2 cellular contexts compared by ENCODE assay signal in the genomic region with DNA sequence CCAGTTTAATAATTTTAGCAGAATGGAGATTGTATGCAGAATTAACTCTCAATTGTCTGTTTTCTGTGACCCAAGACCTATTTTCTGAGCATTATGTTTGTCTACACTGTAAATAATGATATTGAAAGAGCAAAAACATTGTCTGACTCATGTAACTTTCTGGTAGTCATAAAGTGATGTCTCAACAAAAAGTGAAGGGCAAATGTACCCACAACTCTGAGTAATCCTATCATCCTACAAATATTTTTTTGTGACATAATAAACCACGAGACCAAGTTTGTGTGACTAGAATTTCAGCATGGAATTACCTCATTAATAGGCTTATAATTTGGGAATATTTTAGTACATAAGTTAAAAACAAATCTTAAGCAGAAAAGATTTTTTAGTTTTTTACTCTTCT.
TF ChIP-seq lines count a peak whose summit lies in the region.

No MANE protein-coding gene starts in this region.

TF ChIP-seq in HepG2, 621 proteins besides CTCF, POLR2A, EP300 and RAD21:
- TF ChIP-seq MAFF (IDR thresholded peaks at IDR 0.05; ENCODE audit: low read depth, low read length) (0 out of 2 replicates have a peak, but pooled peaks have one; percentile 22), RFXAP (CRISPR knock-in tag; IDR thresholded peaks at IDR 0.05; ENCODE audit: borderline replicate concordance) (no peak)

TF ChIP-seq in SK-N-SH treated with all-trans-retinoic acid at 6 μM for 48 hours, 23 proteins besides CTCF, POLR2A, EP300 and RAD21:
- TF ChIP-seq CSDC2 (CRISPR knock-in tag; IDR thresholded peaks at IDR 0.05) (no peak), ARNTL (CRISPR knock-in tag; IDR thresholded peaks at IDR 0.05; ENCODE audit: borderline replicate concordance, low read depth) (no peak), POU6F1 (CRISPR knock-in tag; IDR thresholded peaks at IDR 0.05; ENCODE audit: borderline replicate concordance, low read depth) (no peak), ZC3H10 (CRISPR knock-in tag; IDR thresholded peaks at IDR 0.05) (no peak), TCF4 (CRISPR knock-in tag; IDR thresholded peaks at IDR 0.05; ENCODE audit: borderline replicate concordance) (no peak), ISL1 (CRISPR knock-in tag; IDR thresholded peaks at IDR 0.05) (no peak)
- TF ChIP-seq, protein P1, sequence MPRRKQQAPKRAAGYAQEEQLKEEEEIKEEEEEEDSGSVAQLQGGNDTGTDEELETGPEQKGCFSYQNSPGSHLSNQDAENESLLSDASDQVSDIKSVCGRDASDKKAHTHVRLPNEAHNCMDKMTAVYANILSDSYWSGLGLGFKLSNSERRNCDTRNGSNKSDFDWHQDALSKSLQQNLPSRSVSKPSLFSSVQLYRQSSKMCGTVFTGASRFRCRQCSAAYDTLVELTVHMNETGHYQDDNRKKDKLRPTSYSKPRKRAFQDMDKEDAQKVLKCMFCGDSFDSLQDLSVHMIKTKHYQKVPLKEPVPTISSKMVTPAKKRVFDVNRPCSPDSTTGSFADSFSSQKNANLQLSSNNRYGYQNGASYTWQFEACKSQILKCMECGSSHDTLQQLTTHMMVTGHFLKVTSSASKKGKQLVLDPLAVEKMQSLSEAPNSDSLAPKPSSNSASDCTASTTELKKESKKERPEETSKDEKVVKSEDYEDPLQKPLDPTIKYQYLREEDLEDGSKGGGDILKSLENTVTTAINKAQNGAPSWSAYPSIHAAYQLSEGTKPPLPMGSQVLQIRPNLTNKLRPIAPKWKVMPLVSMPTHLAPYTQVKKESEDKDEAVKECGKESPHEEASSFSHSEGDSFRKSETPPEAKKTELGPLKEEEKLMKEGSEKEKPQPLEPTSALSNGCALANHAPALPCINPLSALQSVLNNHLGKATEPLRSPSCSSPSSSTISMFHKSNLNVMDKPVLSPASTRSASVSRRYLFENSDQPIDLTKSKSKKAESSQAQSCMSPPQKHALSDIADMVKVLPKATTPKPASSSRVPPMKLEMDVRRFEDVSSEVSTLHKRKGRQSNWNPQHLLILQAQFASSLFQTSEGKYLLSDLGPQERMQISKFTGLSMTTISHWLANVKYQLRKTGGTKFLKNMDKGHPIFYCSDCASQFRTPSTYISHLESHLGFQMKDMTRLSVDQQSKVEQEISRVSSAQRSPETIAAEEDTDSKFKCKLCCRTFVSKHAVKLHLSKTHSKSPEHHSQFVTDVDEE (CRISPR knock-in tag; IDR thresholded peaks at IDR 0.05), result no peak
TF ChIP-seq in SK-N-SH treated with all-trans-retinoic acid at 6 μM for 48 hours: peak in this region for 0.
